Comparison of ENCODE assay signal across 8 cellular contexts in genomic region chr1:87292684-87293493, GRCh38. TPM values are rescaled to one million over a fixed set of nuclear protein-coding genes. Genes with fewer than 3 reads are reported as not detected.
DNase-seq lines count a peak whose midpoint lies in the region; ATAC-seq and TF ChIP-seq lines count a peak whose summit lies in the region.

No MANE protein-coding gene starts in this region.

- no peaks in the 10 kb centered on the region for H3K36me3 Mint-ChIP-seq in activated naive CD4-positive, alpha-beta T cell treated with anti-CD3 and anti-CD28 coated beads for 36 hours (ENCODE audit: low read depth)

- H3K4me1 Mint-ChIP-seq in activated naive CD4-positive, alpha-beta T cell treated with anti-CD3 and anti-CD28 coated beads for 36 hours (ENCODE audit: low read depth): no peaks in the 10 kb centered on the region

- no peak for TF ChIP-seq POLR2A in heart left ventricle (IDR thresholded peaks at IDR 0.05)

- WGBS in heart left ventricle, 4 donors: 42 to 45% (median 42%) methylated on average over 9 of the region's 9 CpGs

- H3K27me3 ChIP-seq in Loucy (ENCODE audit: insufficient read depth, low read length, poor library complexity, severe bottlenecking) (no peaks in the 10 kb centered on the region), SJSA1 (replicated peaks) (no peaks in the 10 kb centered on the region), heart left ventricle (peaks cover 0 to 7% (median 0%) of the 10 kb centered on the region in 9 donors)

- CTCF ChIA-PET in activated naive CD4-positive, alpha-beta T cell treated with anti-CD3 and anti-CD28 coated beads for 36 hours (lab: Charles Lee): interaction anchor here (0.7 to 2.0 kb wide), 13 partner anchors 9 to 661 kb away, joined by 3 to 8 read pairs (median 3); no protein-coding TSS in a partner anchor

- H3K9me3 Mint-ChIP-seq in activated naive CD4-positive, alpha-beta T cell treated with anti-CD3 and anti-CD28 coated beads for 36 hours: no peaks in the 10 kb centered on the region

- H3K27me3 Mint-ChIP-seq in activated naive CD4-positive, alpha-beta T cell treated with anti-CD3 and anti-CD28 coated beads for 36 hours (ENCODE audit: low read depth): peaks cover 9% of the 10 kb centered on the region

- H3K79me2 ChIP-seq in Loucy (ENCODE audit: insufficient read depth, low read length): no peaks in the 10 kb centered on the region

- intact Hi-C loops in activated naive CD4-positive, alpha-beta T cell treated with anti-CD3 and anti-CD28 coated beads for 36 hours (cut with micrococcal nuclease): loop anchor here (1.0 to 10.0 kb wide), 7 partner anchors 34 to 1302 kb away; no protein-coding TSS in a partner anchor
- intact Hi-C loops in heart left ventricle (cut with DNase I): loop anchor here (1.0 to 10.0 kb wide), 12 partner anchors 141 to 1012 kb away; no protein-coding TSS in a partner anchor

- TF ChIP-seq CTCF in Loucy (conservative IDR thresholded peaks at IDR 0.05; ENCODE audit: low read length): peak; percentile 88
- TF ChIP-seq CTCF in heart left ventricle (IDR thresholded peaks at IDR 0.05): peak; percentile 65 to 91 (median 78)
- peak; percentile 69 for TF ChIP-seq CTCF in retinal pigment epithelial cell (conservative IDR thresholded peaks at IDR 0.05; ENCODE audit: low read depth, low read length)

- DNase-seq in Ammon's horn (ENCODE audit: low spot score) (peak; percentile 81), SJSA1 (ENCODE audit: low read depth in 1 of 2, low spot score in 2 of 2) (peak; percentile 47 to 59), heart left ventricle (peak in 4 of 5 donors; percentile 32 to 62 (median 46)), retinal pigment epithelial cell (ENCODE audit: low read depth) (no peak)
- DNase-seq in activated naive CD4-positive, alpha-beta T cell treated with anti-CD3 and anti-CD28 coated beads for 36 hours: peak; percentile 77

- ATAC-seq in GM19452 (IDR thresholded peaks at IDR 0.05; ENCODE audit: unreplicated experiment) (peak; percentile 75), heart left ventricle (peak in 3 of 4 donors; percentile 59 to 67 (median 63)), HG02973 (IDR thresholded peaks at IDR 0.05; ENCODE audit: unreplicated experiment) (no peak)

- no peak overlapping the region for H3K4me2 ChIP-seq in Loucy (ENCODE audit: low read depth, low read length, poor library complexity, severe bottlenecking)

- H2AFZ ChIP-seq in Loucy (ENCODE audit: low read length): no peak overlapping the region

- H3K9me3 ChIP-seq in Loucy (ENCODE audit: insufficient read depth, low read depth, low read length) (no peaks in the 10 kb centered on the region), SJSA1 (replicated peaks) (no peaks in the 10 kb centered on the region), heart left ventricle (no peaks in the 10 kb centered on the region)

- H3K4me3 Mint-ChIP-seq in activated naive CD4-positive, alpha-beta T cell treated with anti-CD3 and anti-CD28 coated beads for 36 hours: no peak overlapping the region

- H3K36me3 ChIP-seq in Loucy (ENCODE audit: insufficient read depth, low read length) (no peaks in the 10 kb centered on the region), SJSA1 (no peaks in the 10 kb centered on the region), heart left ventricle (no peaks in the 10 kb centered on the region)

- H3K27ac Mint-ChIP-seq in activated naive CD4-positive, alpha-beta T cell treated with anti-CD3 and anti-CD28 coated beads for 36 hours: no peak overlapping the region

- no peaks in the 10 kb centered on the region for H3F3A ChIP-seq in Loucy (ENCODE audit: low read depth)

- H3K9ac ChIP-seq in Loucy (ENCODE audit: low read depth, low read length, poor library complexity, severe bottlenecking): no peak overlapping the region

- H3K4me3 ChIP-seq in Loucy (ENCODE audit: low read length, poor library complexity, severe bottlenecking) (no peak overlapping the region), SJSA1 (no peak overlapping the region), heart left ventricle (no peak overlapping the region), retinal pigment epithelial cell (ENCODE audit: low read length) (no peak overlapping the region)

- H3K4me1 ChIP-seq in Loucy (ENCODE audit: insufficient read depth, low read length, poor library complexity, severe bottlenecking) (no peaks in the 10 kb centered on the region), SJSA1 (replicated peaks) (0 out of 2 replicates have a peak, but pooled peaks cover 4% of the 10 kb centered on the region), heart left ventricle (no peaks in the 10 kb centered on the region)

- no peaks in the 10 kb centered on the region for H3K9me2 ChIP-seq in Loucy (replicated peaks; ENCODE audit: low read depth, low read length)

- H4K20me1 ChIP-seq in Loucy (ENCODE audit: insufficient read depth, low read length, poor library complexity, severe bottlenecking): no peaks in the 10 kb centered on the region

- H3K27ac ChIP-seq in SJSA1 (no peak overlapping the region), heart left ventricle (no peak overlapping the region)

RNA-seq across cellular contexts. Expression of gene LMO4, which starts 35.8 kb away (rescaled TPM):
- 22.7 and 70.5 TPM in 2 replicates for total RNA-seq in SJSA1 (2014; rRNA removed; shearing (Covaris generic))
- total RNA-seq in activated naive CD4-positive, alpha-beta T cell treated with anti-CD3 and anti-CD28 coated beads for 36 hours: 10 to 100 TPM; 15.5 to 19.5 TPM
- total RNA-seq in heart left ventricle: 10 to 100 TPM; 23.3 to 60.7 (median 29.6) TPM
- polyA plus RNA-seq in heart left ventricle: 10 to 100 TPM; 23.7 to 49.0 TPM
